ENCODE assay signal across 8 cellular contexts in genomic region chr6:125918681-125919566, GRCh38. TPM values are rescaled to one million over a fixed set of nuclear protein-coding genes. Genes with fewer than 3 reads are reported as not detected.
A peak's percentile ranks its signal among the peaks of the same experiment; 100 is the strongest.
DNase-seq lines count a peak whose midpoint lies in the region; ATAC-seq and TF ChIP-seq lines count a peak whose summit lies in the region.

No MANE protein-coding gene starts in this region.

- H3K27ac Mint-ChIP-seq in activated T-helper 1 cell treated with anti-CD3 and anti-CD28 coated beads, Interleukin-12 subunit alpha, Interleukin-12 subunit beta, Interleukin-2, Interleukin-4 antibody, amounts not matched to agents 30 ng/mL and 10 ng/mL and 1 ng/mL, durations not matched to agents 14 hours and 24 hours and 36 hours: peak overlapping the region; percentile 94

- peak overlapping the region in 3 of 4 donors; percentile 63 to 71 (median 69) for H3K27ac ChIP-seq in gastroesophageal sphincter

- no peaks in the 10 kb centered on the region for H3K27me3 ChIP-seq in gastroesophageal sphincter

- peak overlapping the region; percentile 88 for H3K4me3 Mint-ChIP-seq in activated T-helper 1 cell treated with anti-CD3 and anti-CD28 coated beads, Interleukin-12 subunit alpha, Interleukin-12 subunit beta, Interleukin-2, Interleukin-4 antibody, amounts not matched to agents 30 ng/mL and 10 ng/mL and 1 ng/mL, durations not matched to agents 14 hours and 24 hours and 36 hours

- H3K36me3 ChIP-seq in gastroesophageal sphincter: peaks cover 0 to 73% of the 10 kb centered on the region in 2 donors

- peaks cover 0 to 9% (median 0%) of the 10 kb centered on the region in 3 donors for H3K4me1 ChIP-seq in gastroesophageal sphincter

- H3K4me3 ChIP-seq in gastroesophageal sphincter: peak overlapping the region in 1 of 2 donors; percentile 21

- H3K27me3 Mint-ChIP-seq in activated T-helper 1 cell treated with anti-CD3 and anti-CD28 coated beads, Interleukin-12 subunit alpha, Interleukin-12 subunit beta, Interleukin-2, Interleukin-4 antibody, amounts not matched to agents 30 ng/mL and 10 ng/mL and 1 ng/mL, durations not matched to agents 14 hours and 24 hours and 36 hours (ENCODE audit: insufficient read depth): no peaks in the 10 kb centered on the region

- intact Hi-C loops in activated T-helper 1 cell treated with anti-CD3 and anti-CD28 coated beads, Interleukin-12 subunit alpha, Interleukin-12 subunit beta, Interleukin-2, Interleukin-4 antibody, amounts not matched to agents 30 ng/mL and 10 ng/mL and 1 ng/mL, durations not matched to agents 14 hours and 24 hours and 36 hours (cut with micrococcal nuclease): loop anchor here (1.0 to 10.0 kb wide), 9 partner anchors 9 to 1566 kb away; partner anchors contain the start of genes HINT3 and TRMT11

- H3K36me3 Mint-ChIP-seq in activated T-helper 1 cell treated with anti-CD3 and anti-CD28 coated beads, Interleukin-12 subunit alpha, Interleukin-12 subunit beta, Interleukin-2, Interleukin-4 antibody, amounts not matched to agents 30 ng/mL and 10 ng/mL and 1 ng/mL, durations not matched to agents 14 hours and 24 hours and 36 hours (ENCODE audit: low read depth): peaks cover 66% of the 10 kb centered on the region

- DNase-seq in AG08396 (ENCODE audit: low spot score): peak; percentile 35
- peak; percentile 76 for DNase-seq in NCI-H2196 treated with DMSO at 0.1 percent for 48 hours (lab: John Stamatoyannopoulos, UW; ENCODE audit: unreplicated experiment)
- DNase-seq in activated T-helper 1 cell treated with anti-CD3 and anti-CD28 coated beads, Interleukin-12 subunit alpha, Interleukin-12 subunit beta, Interleukin-2, Interleukin-4 antibody, amounts not matched to agents 30 ng/mL and 10 ng/mL and 1 ng/mL, durations not matched to agents 14 hours and 24 hours and 36 hours (ENCODE audit: low spot score): peak; percentile 66
- DNase-seq in renal cortical epithelial cell (ENCODE audit: low read depth): peak; percentile 99
- no peak for DNase-seq in NCI-H1436 treated with DMSO at 0.1 percent for 48 hours (lab: John Stamatoyannopoulos, UW)

- TF ChIP-seq CTCF in gastroesophageal sphincter (IDR thresholded peaks at IDR 0.05): no peak

- TF ChIP-seq EP300 in gastroesophageal sphincter (IDR thresholded peaks at IDR 0.05): no peak

- peak; percentile 99 for ATAC-seq in GM18858 (IDR thresholded peaks at IDR 0.05; ENCODE audit: unreplicated experiment)
- ATAC-seq in HG02973 (IDR thresholded peaks at IDR 0.05; ENCODE audit: unreplicated experiment): peak; percentile 97
- peak; percentile 89 for ATAC-seq in gastroesophageal sphincter

- no peak for TF ChIP-seq POLR2A in gastroesophageal sphincter (IDR thresholded peaks at IDR 0.05)

- no peaks in the 10 kb centered on the region for H3K9me3 ChIP-seq in gastroesophageal sphincter

- no peaks in the 10 kb centered on the region for H3K9me3 Mint-ChIP-seq in activated T-helper 1 cell treated with anti-CD3 and anti-CD28 coated beads, Interleukin-12 subunit alpha, Interleukin-12 subunit beta, Interleukin-2, Interleukin-4 antibody, amounts not matched to agents 30 ng/mL and 10 ng/mL and 1 ng/mL, durations not matched to agents 14 hours and 24 hours and 36 hours

- peaks cover 58% of the 10 kb centered on the region for H3K4me1 Mint-ChIP-seq in activated T-helper 1 cell treated with anti-CD3 and anti-CD28 coated beads, Interleukin-12 subunit alpha, Interleukin-12 subunit beta, Interleukin-2, Interleukin-4 antibody, amounts not matched to agents 30 ng/mL and 10 ng/mL and 1 ng/mL, durations not matched to agents 14 hours and 24 hours and 36 hours (ENCODE audit: low read depth)

- 48 to 62% methylated on average over 11 to 12 of the region's 13 CpGs for WGBS in gastroesophageal sphincter (ENCODE audit: low coverage in 1 of 2), 2 donors

RNA-seq across cellular contexts. Expression of gene HINT3, which starts 37.6 kb away (rescaled TPM):
- 9.4 and 9.6 TPM in 2 replicates for total RNA-seq in activated T-helper 1 cell treated with anti-CD3 and anti-CD28 coated beads, Interleukin-12 subunit alpha, Interleukin-12 subunit beta, Interleukin-2, Interleukin-4 antibody, amounts not matched to agents 30 ng/mL and 10 ng/mL and 1 ng/mL, durations not matched to agents 14 hours and 24 hours and 36 hours
- total RNA-seq in gastroesophageal sphincter: 10 to 100 TPM; 31.0 to 54.8 (median 46.2) TPM
- 25.6 and 33.9 TPM in 2 replicates for total RNA-seq in renal cortical epithelial cell
